In the genomic region with DNA sequence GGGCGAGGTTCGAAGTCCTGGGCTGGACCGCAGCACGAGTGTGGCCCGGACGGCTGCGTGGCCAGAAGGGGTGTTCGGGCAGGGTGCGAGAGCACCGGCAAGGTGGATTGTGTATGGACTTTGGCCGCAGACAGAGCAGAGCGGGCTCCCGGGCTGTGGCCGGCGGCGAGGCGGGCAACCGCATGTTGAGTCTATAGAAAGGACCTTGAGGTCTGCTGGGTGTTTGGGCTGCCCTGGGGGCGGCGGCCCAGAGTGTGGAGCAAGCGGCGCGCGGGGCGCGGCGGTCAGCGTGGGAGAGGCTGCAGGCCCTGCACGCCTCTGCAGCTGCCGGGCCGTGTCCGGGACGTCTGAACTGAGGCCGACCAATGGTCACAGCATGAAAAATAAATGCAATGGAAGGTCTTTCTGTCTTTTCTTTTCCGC, we compare ENCODE assay signal across 11 cellular contexts. TPM values are rescaled to one million over a fixed set of nuclear protein-coding genes. Genes with fewer than 3 reads are reported as not detected.
A peak's percentile ranks its signal among the peaks of the same experiment; 100 is the strongest.
DNase-seq lines count a peak whose midpoint lies in the region; ATAC-seq and TF ChIP-seq lines count a peak whose summit lies in the region.
"Had no signal": no experiment of that assay in that cellular context is flagged by ENCODE, and none has a peak within 500 bp of the region (broad histone marks: within the 10 kb centered on the region; RNA-seq: fewer than 3 reads in every experiment).

No MANE protein-coding gene starts in this region.

- DNase-seq in activated naive CD4-positive, alpha-beta T cell treated with anti-CD3 and anti-CD28 coated beads, Interleukin-2, amount 50 U/mL, for 16 hours = no peak
- DNase-seq in adipocyte (ENCODE audit: low read depth) = no peak
- DNase-seq in lower lobe of right lung = no peak
- no peak for DNase-seq in activated CD4-positive, CD25-positive, alpha-beta regulatory T cell treated with anti-CD3 and anti-CD28 coated beads, Interleukin-2, amount 50 U/mL, for 72 hours
- no peak for DNase-seq in activated CD8-positive, alpha-beta memory T cell treated with anti-CD3 and anti-CD28 coated beads, Interleukin-2, amount 10 ng/mL, durations not matched to agents 7 days and 5 days
- DNase-seq: aorta, MM.1S had no signal

- no peak for TF ChIP-seq CTCF in lower lobe of right lung (IDR thresholded peaks at IDR 0.05)

- CTCF ChIA-PET in activated CD8-positive, alpha-beta memory T cell treated with anti-CD3 and anti-CD28 coated beads, Interleukin-2, amount 10 ng/mL, durations not matched to agents 7 days and 5 days (lab: Charles Lee) = no interaction called here

- intact Hi-C loops in lower lobe of right lung (cut with DNase I) = no loop called here

- no peaks in the 10 kb centered on the region for H3K9me3 ChIP-seq in adipocyte (ENCODE audit: control insufficient read depth, low read length)
- H3K9me3 ChIP-seq in lower lobe of right lung = no peaks in the 10 kb centered on the region
- H3K9me3 ChIP-seq in subcutaneous abdominal adipose tissue (ENCODE audit: control insufficient read depth in 5 of 5, low read length in 5 of 5) = no peaks in the 10 kb centered on the region
- H3K9me3 ChIP-seq: BLaER1 had no signal

- H3K9me3 Mint-ChIP-seq in activated naive CD4-positive, alpha-beta T cell treated with anti-CD3 and anti-CD28 coated beads, Interleukin-2, amount 50 U/mL, for 24 hours = no peaks in the 10 kb centered on the region
- no peaks in the 10 kb centered on the region for H3K9me3 Mint-ChIP-seq in activated CD8-positive, alpha-beta memory T cell treated with anti-CD3 and anti-CD28 coated beads, Interleukin-2, amount 10 ng/mL, durations not matched to agents 7 days and 5 days (ENCODE audit: low read depth)

- H3K4me3 ChIP-seq in adipocyte (ENCODE audit: low read length) (peak overlapping the region; percentile 94), lower lobe of right lung (peak overlapping the region; percentile 3), subcutaneous abdominal adipose tissue (ENCODE audit: low read depth in 1 of 5, low read length in 5 of 5) (peak overlapping the region in 4 of 5 donors; percentile 72 to 78 (median 78))
- H3K4me3 ChIP-seq: BLaER1 had no signal

- H3K36me3 Mint-ChIP-seq in activated naive CD4-positive, alpha-beta T cell treated with anti-CD3 and anti-CD28 coated beads, Interleukin-2, amount 50 U/mL, for 24 hours = no peaks in the 10 kb centered on the region
- H3K36me3 Mint-ChIP-seq in activated CD8-positive, alpha-beta memory T cell treated with anti-CD3 and anti-CD28 coated beads, Interleukin-2, amount 10 ng/mL, durations not matched to agents 7 days and 5 days = peaks cover 1% of the 10 kb centered on the region

- no peaks in the 10 kb centered on the region for H3K27me3 ChIP-seq in adipocyte (replicated peaks; ENCODE audit: control insufficient read depth, insufficient read depth, low read length)
- peaks cover 100% of the 10 kb centered on the region for H3K27me3 ChIP-seq in lower lobe of right lung (ENCODE audit: low read depth)
- peaks cover 0 to 66% (median 32%) of the 10 kb centered on the region in 5 donors for H3K27me3 ChIP-seq in subcutaneous abdominal adipose tissue (ENCODE audit: control insufficient read depth in 5 of 5, insufficient read depth in 4 of 5, low read length in 5 of 5)

- H3K27me3 Mint-ChIP-seq in activated naive CD4-positive, alpha-beta T cell treated with anti-CD3 and anti-CD28 coated beads, Interleukin-2, amount 50 U/mL, for 24 hours = peaks cover 76% of the 10 kb centered on the region
- H3K27me3 Mint-ChIP-seq in activated CD8-positive, alpha-beta memory T cell treated with anti-CD3 and anti-CD28 coated beads, Interleukin-2, amount 10 ng/mL, durations not matched to agents 7 days and 5 days = peaks cover 95% of the 10 kb centered on the region

- H3K4me3 Mint-ChIP-seq in activated naive CD4-positive, alpha-beta T cell treated with anti-CD3 and anti-CD28 coated beads, Interleukin-2, amount 50 U/mL, for 24 hours = peak overlapping the region; percentile 39
- no peak overlapping the region for H3K4me3 Mint-ChIP-seq in activated CD8-positive, alpha-beta memory T cell treated with anti-CD3 and anti-CD28 coated beads, Interleukin-2, amount 10 ng/mL, durations not matched to agents 7 days and 5 days

- ATAC-seq in lower lobe of right lung (peak in 1 of 2 donors; percentile 24), GM18520 (IDR thresholded peaks at IDR 0.05; ENCODE audit: unreplicated experiment) (no peak)
- no peak for ATAC-seq in activated CD8-positive, alpha-beta memory T cell treated with anti-CD3 and anti-CD28 coated beads, Interleukin-2, amount 10 ng/mL, durations not matched to agents 7 days and 5 days

- H3K36me3 ChIP-seq in adipocyte (ENCODE audit: control insufficient read depth, insufficient read depth, low read length, severe bottlenecking) (no peaks in the 10 kb centered on the region), lower lobe of right lung (no peaks in the 10 kb centered on the region), subcutaneous abdominal adipose tissue (ENCODE audit: control insufficient read depth in 5 of 5, insufficient read depth in 5 of 5, low read length in 5 of 5) (no peaks in the 10 kb centered on the region)
- H3K36me3 ChIP-seq: BLaER1 had no signal

- H3K27ac ChIP-seq in lower lobe of right lung = no peak overlapping the region
- peak overlapping the region; percentile 98 for H3K27ac ChIP-seq in subcutaneous abdominal adipose tissue (ENCODE audit: low read depth, low read length)
- H3K27ac ChIP-seq: BLaER1 had no signal

- H3K9ac ChIP-seq in adipocyte (ENCODE audit: low read length) = peak overlapping the region; percentile 96
- H3K9ac ChIP-seq in subcutaneous abdominal adipose tissue (ENCODE audit: low read length in 5 of 5) = peak overlapping the region in 4 of 5 donors; percentile 43 to 93 (median 77)
- H3K9ac ChIP-seq: BLaER1 had no signal

- H3K4me1 ChIP-seq in adipocyte (ENCODE audit: control insufficient read depth, insufficient read depth, low read length) (peaks cover 71% of the 10 kb centered on the region), lower lobe of right lung (peaks cover 35% of the 10 kb centered on the region), subcutaneous abdominal adipose tissue (ENCODE audit: control insufficient read depth in 5 of 5, insufficient read depth in 5 of 5, low read length in 5 of 5) (peaks cover 0 to 96% (median 88%) of the 10 kb centered on the region in 5 donors)
- H3K4me1 ChIP-seq: BLaER1 had no signal

- peaks cover 54% of the 10 kb centered on the region for H3K4me1 Mint-ChIP-seq in activated naive CD4-positive, alpha-beta T cell treated with anti-CD3 and anti-CD28 coated beads, Interleukin-2, amount 50 U/mL, for 24 hours
- H3K4me1 Mint-ChIP-seq in activated CD8-positive, alpha-beta memory T cell treated with anti-CD3 and anti-CD28 coated beads, Interleukin-2, amount 10 ng/mL, durations not matched to agents 7 days and 5 days = peaks cover 23% of the 10 kb centered on the region

- peak overlapping the region; percentile 12 for H3K27ac Mint-ChIP-seq in activated naive CD4-positive, alpha-beta T cell treated with anti-CD3 and anti-CD28 coated beads, Interleukin-2, amount 50 U/mL, for 24 hours
- H3K27ac Mint-ChIP-seq in activated CD8-positive, alpha-beta memory T cell treated with anti-CD3 and anti-CD28 coated beads, Interleukin-2, amount 10 ng/mL, durations not matched to agents 7 days and 5 days = no peak overlapping the region

RNA-seq across cellular contexts. Expression of gene HOXC9, which starts 5.7 kb away (rescaled TPM):
- not detected for total RNA-seq in lower lobe of right lung
- not detected for total RNA-seq in activated CD8-positive, alpha-beta memory T cell treated with anti-CD3 and anti-CD28 coated beads, Interleukin-2, amount 10 ng/mL, durations not matched to agents 7 days and 5 days

RNA-seq across cellular contexts. Expression of gene HOXC10, which starts 9.3 kb away (rescaled TPM):
- total RNA-seq in lower lobe of right lung = not detected
- total RNA-seq in activated CD8-positive, alpha-beta memory T cell treated with anti-CD3 and anti-CD28 coated beads, Interleukin-2, amount 10 ng/mL, durations not matched to agents 7 days and 5 days = not detected

RNA-seq across cellular contexts. Expression of gene HOXC8, which starts 14.5 kb away (rescaled TPM):
- total RNA-seq in lower lobe of right lung = not detected
- not detected for total RNA-seq in activated CD8-positive, alpha-beta memory T cell treated with anti-CD3 and anti-CD28 coated beads, Interleukin-2, amount 10 ng/mL, durations not matched to agents 7 days and 5 days

RNA-seq across cellular contexts. Expression of gene HOTAIR, which starts 19.5 kb away (rescaled TPM):
- total RNA-seq in lower lobe of right lung = not detected
- not detected for total RNA-seq in activated CD8-positive, alpha-beta memory T cell treated with anti-CD3 and anti-CD28 coated beads, Interleukin-2, amount 10 ng/mL, durations not matched to agents 7 days and 5 days

RNA-seq across cellular contexts. Expression of gene HOXC11, which starts 21.4 kb away (rescaled TPM):
- not detected for total RNA-seq in lower lobe of right lung
- total RNA-seq in activated CD8-positive, alpha-beta memory T cell treated with anti-CD3 and anti-CD28 coated beads, Interleukin-2, amount 10 ng/mL, durations not matched to agents 7 days and 5 days = not detected

Comparison
In these comparisons a context has a peak if more than half of its experiments do, and no peak if none do; other contexts are left out.
1. H3K4me3 ChIP-seq: peak in every context shown above with its lines; median percentile 94 in adipocyte; 78 in subcutaneous abdominal adipose tissue; 3 in lower lobe of right lung.